In genomic region chr13:98232456-98232855, GRCh38 we compare ENCODE assay signal across 20 cellular contexts. TPM values are rescaled to one million over a fixed set of nuclear protein-coding genes. Genes with fewer than 3 reads are reported as not detected.
DNase-seq lines count a peak whose midpoint lies in the region; TF ChIP-seq lines count a peak whose summit lies in the region.
"Had no signal": no experiment of that assay in that cellular context is flagged by ENCODE, and none has a peak within 500 bp of the region (broad histone marks: within the 10 kb centered on the region; RNA-seq: fewer than 3 reads in every experiment).

No MANE protein-coding gene starts in this region.

- H3K4me3 Mint-ChIP-seq in nephron = no peak overlapping the region
- no peak overlapping the region for H3K4me3 Mint-ChIP-seq in mesothelial cell of epicardium
- H3K4me3 Mint-ChIP-seq: IgD-negative memory B cell had no signal

- H3K36me3 Mint-ChIP-seq in nephron (ENCODE audit: low read depth) = peaks cover 45% of the 10 kb centered on the region
- peaks cover 29% of the 10 kb centered on the region for H3K36me3 Mint-ChIP-seq in mesothelial cell of epicardium
- H3K36me3 Mint-ChIP-seq: IgD-negative memory B cell had no signal

- H3K27ac Mint-ChIP-seq in nephron (peak overlapping the region; percentile 86 to 96 (median 94)), mesothelial cell of epicardium (no peak overlapping the region)
- H3K27ac Mint-ChIP-seq: IgD-negative memory B cell had no signal

- no peak for TF ChIP-seq CTCF in AG10803 (conservative IDR thresholded peaks at IDR 0.05; ENCODE audit: low read length)
- no peak for TF ChIP-seq CTCF in astrocyte of the cerebellum (IDR thresholded peaks at IDR 0.05; ENCODE audit: low read depth, low read length, missing control alignments)
- TF ChIP-seq CTCF in nephron (IDR thresholded peaks at IDR 0.05; ENCODE audit: unreplicated experiment in 3 of 3) = no peak
- TF ChIP-seq CTCF in mesothelial cell of epicardium (IDR thresholded peaks at IDR 0.05; ENCODE audit: unreplicated experiment) = no peak

- H3K27me3 Mint-ChIP-seq in nephron (ENCODE audit: low read depth) (no peaks in the 10 kb centered on the region), mesothelial cell of epicardium (ENCODE audit: low read depth) (no peaks in the 10 kb centered on the region)

- no peak overlapping the region for H3K4me3 ChIP-seq in AG10803 (ENCODE audit: low read length)
- H3K4me3 ChIP-seq in astrocyte of the cerebellum (ENCODE audit: low read depth, low read length) = no peak overlapping the region
- H3K4me3 ChIP-seq: HAP-1 had no signal

- DNase-seq in AG10803 (ENCODE audit: low read depth) (peak; percentile 61), M059J (ENCODE audit: low read depth) (peak; percentile 16), astrocyte of the cerebellum (ENCODE audit: low read depth) (peak; percentile 36), NCI-H187 (lab: John Stamatoyannopoulos, UW) (no peak), NAMALWA (ENCODE audit: low spot score) (no peak), mesothelial cell of epicardium (ENCODE audit: low spot score in 2 of 2, unreplicated experiment in 2 of 2) (no peak), hypothalamus (lab: John Stamatoyannopoulos, UW) (no peak)
- DNase-seq: BE2C, Calu3, DMS79 treated with DMSO at 0.1 percent for 48 hours, GOT3, NCI-H1092 treated with DMSO at 0.1 percent for 48 hours, NCI-H1436, NCI-H1930, NCI-H2107, NCI-H524, NCI-H748 treated with DMSO at 0.1 percent for 48 hours had no signal

- in situ Hi-C loops in astrocyte of the cerebellum (cut with HindIII; ENCODE audit: low sequenced_read_pairs) = no loop called here

- H3K4me1 Mint-ChIP-seq in nephron (peaks cover 42% of the 10 kb centered on the region), mesothelial cell of epicardium (peaks cover 40% of the 10 kb centered on the region)

- H3K9me3 Mint-ChIP-seq in nephron = peaks cover 25% of the 10 kb centered on the region
- H3K9me3 Mint-ChIP-seq in mesothelial cell of epicardium = peaks cover 23% of the 10 kb centered on the region

RNA-seq across cellular contexts. Expression of gene RNF113B, which starts 55.4 kb away (rescaled TPM):
- not detected in 2 replicates for total RNA-seq in M059J (2014; rRNA removed; shearing (Covaris generic))
- not detected in 3 replicates for total RNA-seq in mesothelial cell of epicardium
- total RNA-seq: Calu3 had no signal

Comparison
In these comparisons a context has a peak if more than half of its experiments do, and no peak if none do; other contexts are left out.
1. DNase-seq: peak in AG10803 (single experiment), M059J (single experiment) and astrocyte of the cerebellum (single experiment); none in NCI-H187 (0 of 2), NAMALWA (single experiment), mesothelial cell of epicardium (0 of 2) and hypothalamus (0 of 51).